In genomic region chr3:196537319-196537984, GRCh38 we compare ENCODE assay signal across 1 cellular context.
TF ChIP-seq lines count a peak whose summit lies in the region.

No MANE protein-coding gene starts in this region.

TF ChIP-seq in IMR-90, 13 proteins besides CTCF, POLR2A, EP300 and RAD21 (continued from another document):
- TF ChIP-seq ELK1 (IDR thresholded peaks at IDR 0.05; ENCODE audit: borderline replicate concordance, low read depth, low read length) = no peak
- no peak for TF ChIP-seq RCOR1 (IDR thresholded peaks at IDR 0.05; ENCODE audit: insufficient replicate concordance, low read length)
- no peak for TF ChIP-seq SMC3 (IDR thresholded peaks at IDR 0.05; ENCODE audit: low read depth, low read length)
- TF ChIP-seq MAZ (IDR thresholded peaks at IDR 0.05; ENCODE audit: borderline replicate concordance, low read depth, low read length) = no peak
- TF ChIP-seq CEBPB (IDR thresholded peaks at IDR 0.05; ENCODE audit: low read depth, low read length) = no peak
- no peak for TF ChIP-seq NFE2L2 (IDR thresholded peaks at IDR 0.05; ENCODE audit: low read depth, low read length)
- TF ChIP-seq MAFK (IDR thresholded peaks at IDR 0.05; ENCODE audit: low read depth, low read length) = no peak
- no peak for TF ChIP-seq RFX5 (IDR thresholded peaks at IDR 0.05; ENCODE audit: low read depth, low read length)
- no peak for TF ChIP-seq BHLHE40 (IDR thresholded peaks at IDR 0.05; ENCODE audit: low read depth, low read length)
- no peak for TF ChIP-seq FOS (IDR thresholded peaks at IDR 0.05; ENCODE audit: low read depth, low read length)
- no peak for TF ChIP-seq USF2 (IDR thresholded peaks at IDR 0.05; ENCODE audit: low read depth, low read length)
